Comparison of ENCODE assay signal across 22 cellular contexts in genomic region chr3:10520118-10520517, GRCh38. TPM values are rescaled to one million over a fixed set of nuclear protein-coding genes. Genes with fewer than 3 reads are reported as not detected.
"Had no signal": no experiment of that assay in that cellular context is flagged by ENCODE, and none has a peak within 500 bp of the region (broad histone marks: within the 10 kb centered on the region; RNA-seq: fewer than 3 reads in every experiment).

No MANE protein-coding gene starts in this region.

- H3K4me3 ChIP-seq: dorsolateral prefrontal cortex, left lung, prostate gland, SK-N-MC, thyroid gland had no signal

- ATAC-seq: activated CD8-positive, alpha-beta T cell treated with anti-CD3 and anti-CD28 coated beads for 36 hours; left lung; right cardiac atrium; stimulated activated effector memory CD8-positive, alpha-beta T cell treated with anti-CD3 and anti-CD28 coated beads, Interleukin-12 subunit alpha, Interleukin-12 subunit beta, amount 100 ng/mL, for 72 hours had no signal

- H3K27me3 ChIP-seq: thyroid gland had no signal

- H3K36me3 Mint-ChIP-seq: activated naive CD8-positive, alpha-beta T cell; brain; stimulated activated effector memory CD8-positive, alpha-beta T cell treated with anti-CD3 and anti-CD28 coated beads, Interleukin-12 subunit alpha, Interleukin-12 subunit beta, amount 100 ng/mL, for 72 hours had no signal

- H3K4me3 Mint-ChIP-seq: activated CD4-positive, alpha-beta T cell treated with anti-CD3 and anti-CD28 coated beads, Interleukin-2, amount 10 ng/mL, durations not matched to agents 24 days and 14 days; activated CD8-positive, alpha-beta T cell treated with anti-CD3 and anti-CD28 coated beads for 36 hours; activated naive CD8-positive, alpha-beta T cell; activated T-helper 1 cell treated with anti-CD3 and anti-CD28 coated beads, Interleukin-12 subunit alpha, Interleukin-12 subunit beta, Interleukin-2, Interleukin-4 antibody, amounts not matched to agents 30 ng/mL and 10 ng/mL and 1 ng/mL, durations not matched to agents 14 hours and 24 hours and 36 hours; brain; stimulated activated effector memory CD8-positive, alpha-beta T cell treated with anti-CD3 and anti-CD28 coated beads, Interleukin-12 subunit alpha, Interleukin-12 subunit beta, amount 100 ng/mL, for 72 hours had no signal

- H3K4me1 Mint-ChIP-seq: activated CD4-positive, alpha-beta T cell treated with anti-CD3 and anti-CD28 coated beads, Interleukin-2, amount 10 ng/mL, durations not matched to agents 24 days and 14 days had no signal

- H3K36me3 ChIP-seq: left lung, prostate gland, thyroid gland had no signal

- H3K9me3 Mint-ChIP-seq: activated CD4-positive, alpha-beta T cell treated with anti-CD3 and anti-CD28 coated beads, Interleukin-2, amount 10 ng/mL, durations not matched to agents 24 days and 14 days; activated CD8-positive, alpha-beta T cell treated with anti-CD3 and anti-CD28 coated beads for 36 hours; activated T-helper 1 cell treated with anti-CD3 and anti-CD28 coated beads, Interleukin-12 subunit alpha, Interleukin-12 subunit beta, Interleukin-2, Interleukin-4 antibody, amounts not matched to agents 30 ng/mL and 10 ng/mL and 1 ng/mL, durations not matched to agents 14 hours and 24 hours and 36 hours; brain; stimulated activated effector memory CD8-positive, alpha-beta T cell treated with anti-CD3 and anti-CD28 coated beads, Interleukin-12 subunit alpha, Interleukin-12 subunit beta, amount 100 ng/mL, for 72 hours had no signal

- H3K4me1 ChIP-seq: left lung, prostate gland, thyroid gland had no signal

- H3K27ac Mint-ChIP-seq: activated CD4-positive, alpha-beta T cell treated with anti-CD3 and anti-CD28 coated beads, Interleukin-2, amount 10 ng/mL, durations not matched to agents 24 days and 14 days; activated CD8-positive, alpha-beta T cell treated with anti-CD3 and anti-CD28 coated beads for 36 hours; activated naive CD8-positive, alpha-beta T cell; activated T-helper 1 cell treated with anti-CD3 and anti-CD28 coated beads, Interleukin-12 subunit alpha, Interleukin-12 subunit beta, Interleukin-2, Interleukin-4 antibody, amounts not matched to agents 30 ng/mL and 10 ng/mL and 1 ng/mL, durations not matched to agents 14 hours and 24 hours and 36 hours; stimulated activated effector memory CD8-positive, alpha-beta T cell treated with anti-CD3 and anti-CD28 coated beads, Interleukin-12 subunit alpha, Interleukin-12 subunit beta, amount 100 ng/mL, for 72 hours had no signal

- H3K27me3 Mint-ChIP-seq: brain had no signal

- DNase-seq: activated CD4-positive, alpha-beta T cell treated with anti-CD3 and anti-CD28 coated beads, Interleukin-2, amount 10 ng/mL, durations not matched to agents 24 days and 14 days; activated CD8-positive, alpha-beta T cell treated with anti-CD3 and anti-CD28 coated beads for 36 hours; activated gamma-delta T cell treated with Interleukin-2 at 50 U/mL for 16 hours; amygdala; caudate nucleus; erythroblast; kidney; left lung; mammary epithelial cell; right cardiac atrium; small intestine; stimulated activated CD4-positive, alpha-beta T cell treated with anti-CD3 and anti-CD28 coated beads, Interleukin-4, amount 100 ng/mL, for 1 hour; thyroid gland had no signal

- H3K9me3 ChIP-seq: left lung, prostate gland, thyroid gland had no signal

- H3K27ac ChIP-seq: dorsolateral prefrontal cortex, left lung, prostate gland, SK-N-MC, thyroid gland had no signal

RNA-seq across cellular contexts. Expression of gene ATP2B2, which starts 14.7 kb away (rescaled TPM):
- total RNA-seq: activated CD4-positive, alpha-beta T cell treated with anti-CD3 and anti-CD28 coated beads, Interleukin-2, amount 10 ng/mL, durations not matched to agents 24 days and 14 days; activated CD8-positive, alpha-beta T cell treated with anti-CD3 and anti-CD28 coated beads for 36 hours; activated T-helper 1 cell treated with anti-CD3 and anti-CD28 coated beads, Interleukin-12 subunit alpha, Interleukin-12 subunit beta, Interleukin-2, Interleukin-4 antibody, amounts not matched to agents 30 ng/mL and 10 ng/mL and 1 ng/mL, durations not matched to agents 14 hours and 24 hours and 36 hours; mammary epithelial cell; mononuclear cell; T-helper 2 cell treated with Interferon-gamma antibody and Interleukin-4, amounts not matched to agents 100 ng/mL and 5 ng/mL, for 36 hours had no signal
- polyA plus RNA-seq: mammary epithelial cell had no signal
